In genomic region chr6:51842066-51842465, GRCh38 we compare ENCODE assay signal across 20 cellular contexts.
DNase-seq lines count a peak whose midpoint lies in the region; ATAC-seq and TF ChIP-seq lines count a peak whose summit lies in the region.
"Had no signal": no experiment of that assay in that cellular context is flagged by ENCODE, and none has a peak within 500 bp of the region (broad histone marks: within the 10 kb centered on the region; RNA-seq: fewer than 3 reads in every experiment).

No MANE protein-coding gene starts in this region.

- DNase-seq in GM23338 (ENCODE audit: low spot score) (no peak), SK-N-DZ (ENCODE audit: low spot score) (peak; percentile 50), glutamatergic neuron (no peak), neural progenitor cell (ENCODE audit: low spot score) (peak; percentile 23), mesothelial cell of epicardium (ENCODE audit: low spot score in 2 of 2, unreplicated experiment in 2 of 2) (no peak), NCI-H82 treated with DMSO at 0.1 percent for 48 hours (lab: John Stamatoyannopoulos, UW; ENCODE audit: unreplicated experiment) (no peak)
- DNase-seq: DMS53, GDM1, IMR-90, NCI-H1105, NCI-H2029, NCI-H2171, NCI-H345, NCI-H524, NCI-H774, Peyer's patch had no signal

- TF ChIP-seq CTCF in GM23338 (conservative IDR thresholded peaks at IDR 0.05; ENCODE audit: low read depth in 2 of 2) = no peak
- TF ChIP-seq CTCF in glutamatergic neuron (IDR thresholded peaks at IDR 0.05; ENCODE audit: partially characterized antibody, unreplicated experiment) = no peak
- TF ChIP-seq CTCF in neural progenitor cell (IDR thresholded peaks at IDR 0.05) = no peak
- no peak for TF ChIP-seq CTCF in mesothelial cell of epicardium (IDR thresholded peaks at IDR 0.05; ENCODE audit: unreplicated experiment)

- H3K79me2 ChIP-seq in GM23338 (replicated peaks; ENCODE audit: insufficient read depth) (no peaks in the 10 kb centered on the region), neural progenitor cell (ENCODE audit: low read depth) (no peaks in the 10 kb centered on the region)

- peaks cover 2% of the 10 kb centered on the region for H3K27me3 Mint-ChIP-seq in GM23338 (ENCODE audit: insufficient read depth, low read depth, poor library complexity)
- peaks cover 2% of the 10 kb centered on the region for H3K27me3 Mint-ChIP-seq in glutamatergic neuron (ENCODE audit: unreplicated experiment)
- H3K27me3 Mint-ChIP-seq in neural progenitor cell (ENCODE audit: insufficient read depth, low read depth) = peaks cover 22% of the 10 kb centered on the region
- no peaks in the 10 kb centered on the region for H3K27me3 Mint-ChIP-seq in mesothelial cell of epicardium (ENCODE audit: low read depth)

- peaks cover 38% of the 10 kb centered on the region for H3K4me1 Mint-ChIP-seq in GM23338
- H3K4me1 Mint-ChIP-seq in glutamatergic neuron (ENCODE audit: low read depth, unreplicated experiment) = peaks cover 14% of the 10 kb centered on the region
- H3K4me1 Mint-ChIP-seq in neural progenitor cell = peaks cover 63% of the 10 kb centered on the region
- peaks cover 2% of the 10 kb centered on the region for H3K4me1 Mint-ChIP-seq in mesothelial cell of epicardium
- H3K4me1 Mint-ChIP-seq: B cell, CD14-positive monocyte had no signal

- H3F3A ChIP-seq in GM23338 (replicated peaks; ENCODE audit: low read depth) (no peaks in the 10 kb centered on the region), neural progenitor cell (ENCODE audit: low read depth) (peaks cover 27% of the 10 kb centered on the region)

- H3K36me3 Mint-ChIP-seq in GM23338 (ENCODE audit: low read depth) (no peaks in the 10 kb centered on the region), glutamatergic neuron (ENCODE audit: unreplicated experiment) (no peaks in the 10 kb centered on the region), neural progenitor cell (no peaks in the 10 kb centered on the region), mesothelial cell of epicardium (no peaks in the 10 kb centered on the region)
- H3K36me3 Mint-ChIP-seq: CD14-positive monocyte had no signal

- peak; percentile 24; the same call in 2 of the 3 replicates for ATAC-seq in GM23338
- no peak for ATAC-seq in HG03521 (IDR thresholded peaks at IDR 0.05; ENCODE audit: unreplicated experiment)

- H3K4me2 ChIP-seq in GM23338 = no peak overlapping the region
- H3K4me2 ChIP-seq in neural progenitor cell = peak overlapping the region; percentile 57
- H3K4me2 ChIP-seq: KMS-11 had no signal

- H3K9me2 ChIP-seq in GM23338 (ENCODE audit: insufficient read depth) = no peaks in the 10 kb centered on the region

- no peaks in the 10 kb centered on the region for H3K9me3 Mint-ChIP-seq in GM23338
- no peaks in the 10 kb centered on the region for H3K9me3 Mint-ChIP-seq in glutamatergic neuron (ENCODE audit: unreplicated experiment)
- no peaks in the 10 kb centered on the region for H3K9me3 Mint-ChIP-seq in neural progenitor cell
- H3K9me3 Mint-ChIP-seq in mesothelial cell of epicardium = no peaks in the 10 kb centered on the region
- H3K9me3 Mint-ChIP-seq: CD14-positive monocyte had no signal

- H2AFZ ChIP-seq in GM23338 = peak overlapping the region; percentile 67
- peak overlapping the region; percentile 36 for H2AFZ ChIP-seq in neural progenitor cell (replicated peaks)

- H3K27ac Mint-ChIP-seq in GM23338 (0 out of 2 replicates have a peak overlapping the region, but pooled peaks have one; percentile 38), glutamatergic neuron (ENCODE audit: unreplicated experiment) (peak overlapping the region; percentile 15), neural progenitor cell (peak overlapping the region; percentile 97), mesothelial cell of epicardium (no peak overlapping the region)
- H3K27ac Mint-ChIP-seq: B cell, CD14-positive monocyte had no signal

- H3K27me3 ChIP-seq in GM23338 (ENCODE audit: insufficient read depth) (no peaks in the 10 kb centered on the region), neural progenitor cell (no peaks in the 10 kb centered on the region)
- H3K27me3 ChIP-seq: Peyer's patch had no signal

- no peaks in the 10 kb centered on the region for H3K9me3 ChIP-seq in neural progenitor cell (ENCODE audit: low read depth)
- H3K9me3 ChIP-seq: Peyer's patch had no signal

- H4K20me1 ChIP-seq in GM23338 (replicated peaks; ENCODE audit: insufficient read depth) (no peaks in the 10 kb centered on the region), neural progenitor cell (ENCODE audit: low read depth) (peaks cover 6% of the 10 kb centered on the region)

- no peak overlapping the region for H3K27ac ChIP-seq in GM23338 (ENCODE audit: low read depth)
- no peak overlapping the region for H3K27ac ChIP-seq in neural progenitor cell
- H3K27ac ChIP-seq: KMS-11, Peyer's patch had no signal

- H3K9ac ChIP-seq in neural progenitor cell = no peak overlapping the region
- H3K9ac ChIP-seq: KMS-11 had no signal

- H3K36me3 ChIP-seq in GM23338 (ENCODE audit: insufficient read depth) = no peaks in the 10 kb centered on the region
- no peaks in the 10 kb centered on the region for H3K36me3 ChIP-seq in neural progenitor cell
- H3K36me3 ChIP-seq: Peyer's patch had no signal

- no peak overlapping the region for H3K4me3 Mint-ChIP-seq in GM23338
- H3K4me3 Mint-ChIP-seq in glutamatergic neuron (ENCODE audit: unreplicated experiment) = no peak overlapping the region
- peak overlapping the region; percentile 67 for H3K4me3 Mint-ChIP-seq in neural progenitor cell
- H3K4me3 Mint-ChIP-seq in mesothelial cell of epicardium = no peak overlapping the region
- H3K4me3 Mint-ChIP-seq: B cell, CD14-positive monocyte had no signal

- H3K4me3 ChIP-seq in GM23338 = no peak overlapping the region
- peak overlapping the region; percentile 27 for H3K4me3 ChIP-seq in neural progenitor cell
- H3K4me3 ChIP-seq: Peyer's patch had no signal

- H3K4me1 ChIP-seq in GM23338 (ENCODE audit: insufficient read depth) (peaks cover 16% of the 10 kb centered on the region), neural progenitor cell (peaks cover 29% of the 10 kb centered on the region)
- H3K4me1 ChIP-seq: Peyer's patch had no signal

TF ChIP-seq in GM23338, 12 proteins besides CTCF, POLR2A, EP300 and RAD21 (continues in another document):
- TF ChIP-seq ZNF114 (CRISPR knock-in tag; IDR thresholded peaks at IDR 0.05) (no peak), REST (IDR thresholded peaks at IDR 0.05; ENCODE audit: unreplicated experiment) (no peak), EZH2phosphoT487 (IDR thresholded peaks at IDR 0.05; ENCODE audit: unreplicated experiment) (no peak), ETS1 (IDR thresholded peaks at IDR 0.05) (no peak)

Comparison
In these comparisons a context has a peak if more than half of its experiments do, and no peak if none do; other contexts are left out.
1. DNase-seq: peak in SK-N-DZ (single experiment) and neural progenitor cell (single experiment); none in GM23338 (single experiment), glutamatergic neuron (single experiment), mesothelial cell of epicardium (0 of 2) and NCI-H82 treated with DMSO at 0.1 percent for 48 hours (single experiment).